1 cellular context compared by ENCODE assay signal in genomic region chr12:130787041-130787440, GRCh38.
TF ChIP-seq lines count a peak whose summit lies in the region.

No MANE protein-coding gene starts in this region.

TF ChIP-seq in HepG2, 621 proteins besides CTCF, POLR2A, EP300 and RAD21:
- TF ChIP-seq AGO2 (optimal IDR thresholded peaks at IDR 0.05; ENCODE audit: low read depth, low read length) (peak; percentile 40), MBNL3 (CRISPR knock-in tag; conservative IDR thresholded peaks at IDR 0.05) (no peak)
TF ChIP-seq in HepG2: peak in this region for 1.
